In the genomic region with DNA sequence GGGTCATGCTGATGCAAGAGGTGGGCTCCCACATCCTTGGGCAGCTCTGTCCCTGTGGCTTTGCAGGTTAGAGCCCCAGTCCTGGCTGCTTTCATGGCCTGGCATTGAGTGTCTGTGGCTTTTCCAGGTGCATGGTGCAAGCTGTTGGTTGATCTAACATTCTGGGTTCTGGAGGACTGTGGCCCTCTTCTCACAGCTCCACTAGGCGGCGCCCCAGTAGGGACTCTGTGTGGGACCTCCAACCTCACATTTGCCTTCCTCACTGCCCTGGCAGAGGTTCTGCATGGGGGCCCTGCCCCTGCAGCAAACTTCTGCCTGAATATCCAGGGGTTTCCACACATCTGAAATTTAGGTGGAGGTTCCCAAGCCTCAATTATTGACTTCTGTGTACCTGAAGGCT, we compare ENCODE assay signal across 19 cellular contexts.
A peak's percentile ranks its signal among the peaks of the same experiment; 100 is the strongest.
DNase-seq lines count a peak whose midpoint lies in the region; TF ChIP-seq lines count a peak whose summit lies in the region.
"Had no signal": no experiment of that assay in that cellular context is flagged by ENCODE, and none has a peak within 500 bp of the region (broad histone marks: within the 10 kb centered on the region; RNA-seq: fewer than 3 reads in every experiment).

No MANE protein-coding gene starts in this region.

- peaks cover 2% of the 10 kb centered on the region; the same call in 1 of the 2 replicates for H3K27me3 Mint-ChIP-seq in HFFc6 (ENCODE audit: insufficient read depth)
- H3K27me3 Mint-ChIP-seq: activated B cell treated with CpG ODN at 0.5 μM for 24 hours; activated naive CD4-positive, alpha-beta T cell treated with anti-CD3 and anti-CD28 coated beads, Interleukin-2, amount 10 ng/mL, durations not matched to agents 7 days and 5 days had no signal

- H3K4me1 Mint-ChIP-seq in HFFc6 (ENCODE audit: low read depth) = no peaks in the 10 kb centered on the region
- H3K4me1 Mint-ChIP-seq: activated B cell treated with CpG ODN at 0.5 μM for 24 hours; activated naive CD4-positive, alpha-beta T cell treated with anti-CD3 and anti-CD28 coated beads, Interleukin-2, amount 10 ng/mL, durations not matched to agents 7 days and 5 days; naive B cell had no signal

- peak; percentile 8 to 11 for DNase-seq in AML-193 (lab: John Stamatoyannopoulos, UW)
- peak; percentile 3 for DNase-seq in COLO668 (lab: John Stamatoyannopoulos, UW; ENCODE audit: unreplicated experiment)
- DNase-seq in HFFc6 = no peak
- peak; percentile 41 for DNase-seq in SK-MEL-5 (ENCODE audit: low read depth, low spot score)
- DNase-seq in nucleus accumbens (lab: John Stamatoyannopoulos, UW) = no peak
- DNase-seq in SIG-M5 treated with dmso at 0.1 percent for 504 hours (lab: John Stamatoyannopoulos, UW; ENCODE audit: unreplicated experiment) = no peak
- DNase-seq in ureter (ENCODE audit: low spot score) = no peak
- DNase-seq: activated B cell treated with CpG ODN at 0.5 μM for 24 hours; activated CD8-positive, alpha-beta memory T cell treated with anti-CD3 and anti-CD28 coated beads for 24 hours; activated naive CD4-positive, alpha-beta T cell treated with anti-CD3 and anti-CD28 coated beads, Interleukin-2, amount 10 ng/mL, durations not matched to agents 7 days and 5 days; activated T-cell treated with anti-CD3 and anti-CD28 coated beads, Interleukin-2, amount 50 U/mL, for 4 hours; caudate nucleus; naive B cell; NCI-H1105; NCI-H2081; NCI-H446; RPMI8226; stimulated activated CD4-positive, alpha-beta T cell treated with anti-CD3 and anti-CD28 coated beads, Interleukin-2, amount 100 ng/mL, for 48 hours; stimulated activated naive CD4-positive, alpha-beta T cell treated with Interleukin-2 at 50 U/mL for 16 hours had no signal

- TF ChIP-seq CTCF in HFFc6 (IDR thresholded peaks at IDR 0.05) = 0 out of 2 replicates have a peak, but pooled peaks have one; percentile 7

- no peak overlapping the region for H3K4me3 Mint-ChIP-seq in HFFc6
- H3K4me3 Mint-ChIP-seq: activated B cell treated with CpG ODN at 0.5 μM for 24 hours; activated naive CD4-positive, alpha-beta T cell treated with anti-CD3 and anti-CD28 coated beads, Interleukin-2, amount 10 ng/mL, durations not matched to agents 7 days and 5 days; activated T-cell treated with anti-CD3 and anti-CD28 coated beads, Interleukin-2, amount 50 U/mL, for 4 hours; naive B cell had no signal

- H3K36me3 Mint-ChIP-seq in HFFc6 (ENCODE audit: low read depth) = no peaks in the 10 kb centered on the region
- H3K36me3 Mint-ChIP-seq: activated naive CD4-positive, alpha-beta T cell treated with anti-CD3 and anti-CD28 coated beads, Interleukin-2, amount 10 ng/mL, durations not matched to agents 7 days and 5 days had no signal

- H3K27ac Mint-ChIP-seq in HFFc6 = no peak overlapping the region
- H3K27ac Mint-ChIP-seq: activated B cell treated with CpG ODN at 0.5 μM for 24 hours; activated naive CD4-positive, alpha-beta T cell treated with anti-CD3 and anti-CD28 coated beads, Interleukin-2, amount 10 ng/mL, durations not matched to agents 7 days and 5 days; naive B cell had no signal

- peaks cover 3% of the 10 kb centered on the region for H3K9me3 Mint-ChIP-seq in HFFc6

- in situ Hi-C loops in SK-MEL-5 (cut with HindIII; ENCODE audit: low pct_unique_long_range_greater_than_20kb, low sequenced_read_pairs) = no loop called here

Comparison
In these comparisons a context has a peak if more than half of its experiments do, and no peak if none do; other contexts are left out.
1. DNase-seq: peak in AML-193 (2 of 2), COLO668 (single experiment) and SK-MEL-5 (single experiment); none in HFFc6 (single experiment), nucleus accumbens (0 of 56), SIG-M5 treated with dmso at 0.1 percent for 504 hours (single experiment) and ureter (single experiment).